ENCODE assay signal across 9 cellular contexts in genomic region chr16:66511615-66512500, GRCh38.
A peak's percentile ranks its signal among the peaks of the same experiment; 100 is the strongest.
DNase-seq lines count a peak whose midpoint lies in the region; TF ChIP-seq lines count a peak whose summit lies in the region.
"Had no signal": no experiment of that assay in that cellular context is flagged by ENCODE, and none has a peak within 500 bp of the region (broad histone marks: within the 10 kb centered on the region; RNA-seq: fewer than 3 reads in every experiment).

No MANE protein-coding gene starts in this region.

- peak; percentile 82 for DNase-seq in GM03348 (ENCODE audit: low spot score)
- DNase-seq in RWPE1 (ENCODE audit: low spot score): peak; percentile 77
- peak; percentile 77 for DNase-seq in fibroblast of peridontal ligament (ENCODE audit: extremely low read depth)
- DNase-seq in pons (ENCODE audit: low spot score): peak; percentile 37
- no peak for DNase-seq in NCI-H2196 (lab: John Stamatoyannopoulos, UW; ENCODE audit: unreplicated experiment)
- DNase-seq in nucleus accumbens (lab: John Stamatoyannopoulos, UW): no peak
- no peak for DNase-seq in stimulated activated CD4-positive, alpha-beta T cell treated with anti-CD3 and anti-CD28 coated beads, Interleukin-15, amount 100 ng/mL, for 24 hours
- no peak for DNase-seq in HuH-7.5 (ENCODE audit: low spot score)
- DNase-seq: activated naive CD8-positive, alpha-beta T cell treated with anti-CD3 and anti-CD28 coated beads, Interleukin-2, amount 10 ng/mL, durations not matched to agents 7 days and 5 days had no signal

- 0 out of 2 replicates have a peak, but pooled peaks have one; percentile 12 for TF ChIP-seq CTCF in RWPE1 (conservative IDR thresholded peaks at IDR 0.05; ENCODE audit: low read depth)

- POLR2A ChIA-PET in RWPE1 (lab: Yijun Ruan, JAX; ENCODE audit: low non-redundant PET): interaction anchor here (0.9 kb wide), 1 partner anchor 10 kb away, joined by 3 read pairs; no protein-coding TSS in a partner anchor

- CTCF ChIA-PET in RWPE1 (lab: Yijun Ruan, JAX): interaction anchor here (0.6 to 1.3 kb wide), 4 partner anchors 29 to 105 kb away, joined by 3 read pairs; partner anchors contain the start of gene CKLF

- peak overlapping the region; percentile 91 for H3K27ac ChIP-seq in RWPE1

Comparison
In these comparisons a context has a peak if more than half of its experiments do, and no peak if none do; other contexts are left out.
1. DNase-seq: peak in GM03348 (single experiment), RWPE1 (single experiment), fibroblast of peridontal ligament (single experiment) and pons (single experiment); none in NCI-H2196 (single experiment), nucleus accumbens (0 of 56), stimulated activated CD4-positive, alpha-beta T cell treated with anti-CD3 and anti-CD28 coated beads, Interleukin-15, amount 100 ng/mL, for 24 hours (single experiment) and HuH-7.5 (single experiment).